In genomic region chr4:184409502-184409901, GRCh38 we compare ENCODE assay signal across 15 cellular contexts.
DNase-seq lines count a peak whose midpoint lies in the region; ATAC-seq, FAIRE-seq and TF ChIP-seq lines count a peak whose summit lies in the region.
"Had no signal": no experiment of that assay in that cellular context is flagged by ENCODE, and none has a peak within 500 bp of the region (broad histone marks: within the 10 kb centered on the region; RNA-seq: fewer than 3 reads in every experiment).

No MANE protein-coding gene starts in this region.

- no peak for TF ChIP-seq RAD21 in K562 (CRISPR knock-in tag; conservative IDR thresholded peaks at IDR 0.05 in 1 of 2, IDR thresholded peaks at IDR 0.05 in 1 of 2)

- H3K4me1 ChIP-seq in MM.1S (ENCODE audit: low read length) (peaks cover 64% of the 10 kb centered on the region), K562 (replicated peaks in 1 of 2; ENCODE audit: control insufficient read depth in 2 of 2, insufficient read depth in 2 of 2, low read length in 2 of 2) (peaks cover 16 to 25% of the 10 kb centered on the region in 2 experiments; a peak in 3 of 5 replicates), spleen (peaks cover 28 to 94% (median 65%) of the 10 kb centered on the region in 6 donors)

- no peaks in the 10 kb centered on the region for H3K27me3 Mint-ChIP-seq in activated naive CD4-positive, alpha-beta T cell treated with anti-CD3 and anti-CD28 coated beads for 36 hours (ENCODE audit: low read depth)

- no peak for FAIRE-seq in K562 (lab: Jason Lieb, UNC)
- FAIRE-seq: frontal cortex, urothelium cell line had no signal

- H4K20me1 ChIP-seq in MM.1S (ENCODE audit: insufficient read depth, low read length), result no peaks in the 10 kb centered on the region
- H4K20me1 ChIP-seq in K562 (replicated peaks; ENCODE audit: control insufficient read depth, insufficient read depth, low read length), result no peaks in the 10 kb centered on the region

- H3K79me2 ChIP-seq in MM.1S (ENCODE audit: low read length) (peaks cover 77% of the 10 kb centered on the region), K562 (ENCODE audit: control insufficient read depth, insufficient read depth, low read length) (no peaks in the 10 kb centered on the region)

- H3K27ac Mint-ChIP-seq in activated naive CD4-positive, alpha-beta T cell treated with anti-CD3 and anti-CD28 coated beads, Interleukin-2, amount 50 U/mL, for 72 hours, result peak overlapping the region; percentile 68 to 81
- H3K27ac Mint-ChIP-seq in activated naive CD4-positive, alpha-beta T cell treated with anti-CD3 and anti-CD28 coated beads for 36 hours, result no peak overlapping the region

- H3K4me3 ChIP-seq in MM.1S (ENCODE audit: low read length) (peak overlapping the region; percentile 34), K562 (no peak overlapping the region), spleen (peak overlapping the region in 1 of 8 donors; percentile 20)

- H3K36me3 Mint-ChIP-seq in activated naive CD4-positive, alpha-beta T cell treated with anti-CD3 and anti-CD28 coated beads, Interleukin-2, amount 50 U/mL, for 72 hours, result peaks cover 38 to 60% of the 10 kb centered on the region in 2 donors
- H3K36me3 Mint-ChIP-seq in activated naive CD4-positive, alpha-beta T cell treated with anti-CD3 and anti-CD28 coated beads for 36 hours (ENCODE audit: low read depth), result peaks cover 36% of the 10 kb centered on the region

- no peak overlapping the region for H2AFZ ChIP-seq in MM.1S (ENCODE audit: low read length)
- H2AFZ ChIP-seq in K562 (ENCODE audit: low read depth, low read length), result no peak overlapping the region

- 85% methylated on average over 9 of the region's 9 CpGs for WGBS in K562 (ENCODE audit: insufficient coverage, low coverage, missing lambda C conversion rate)
- 63 to 80% (median 72%) methylated on average over 9 of the region's 9 CpGs for WGBS in spleen, 5 donors

- no peak overlapping the region for H3K4me3 Mint-ChIP-seq in activated naive CD4-positive, alpha-beta T cell treated with anti-CD3 and anti-CD28 coated beads for 36 hours

- in situ Hi-C loops in K562 (cut with MboI), result no loop called here

- H3K9me1 ChIP-seq in K562 (ENCODE audit: control insufficient read depth, insufficient read depth, low read length), result no peaks in the 10 kb centered on the region

- intact Hi-C loops in activated naive CD4-positive, alpha-beta T cell treated with anti-CD3 and anti-CD28 coated beads for 36 hours (cut with micrococcal nuclease), result loop anchor here (2.0 kb wide), 3 partner anchors 27 to 125 kb away; no protein-coding TSS in a partner anchor
- intact Hi-C loops in K562 (cut with micrococcal nuclease), result no loop called here
- intact Hi-C loops in spleen (cut with DNase I; ENCODE audit: low total_unique reads), result no loop called here

- no peak for DNase-seq in activated naive CD4-positive, alpha-beta T cell treated with anti-CD3 and anti-CD28 coated beads, Interleukin-2, amount 50 U/mL, for 72 hours (ENCODE audit: low spot score in 2 of 2)
- DNase-seq in activated naive CD4-positive, alpha-beta T cell treated with anti-CD3 and anti-CD28 coated beads for 36 hours, result no peak
- no peak for DNase-seq in MM.1S
- no peak for DNase-seq in K562 (ENCODE audit: extremely low read depth in 1 of 4, low spot score in 3 of 4)
- DNase-seq in spleen, result no peak
- DNase-seq in glomerular visceral epithelial cell (ENCODE audit: extremely low spot score), result no peak
- no peak for DNase-seq in DMS 273 treated with DMSO at 0.1 percent for 48 hours (lab: John Stamatoyannopoulos, UW)
- DNase-seq: caudate nucleus, DMS153, NCI-H1048, occipital lobe, T1000 had no signal

- H3K27me3 ChIP-seq in MM.1S (replicated peaks; ENCODE audit: insufficient read depth, low read length) (no peaks in the 10 kb centered on the region), K562 (ENCODE audit: control insufficient read depth in 2 of 2, insufficient read depth in 2 of 2, low read length in 2 of 2) (no peaks in the 10 kb centered on the region), spleen (replicated peaks in 1 of 7) (no peaks in the 10 kb centered on the region)

- no peaks in the 10 kb centered on the region for H3K9me2 ChIP-seq in MM.1S (replicated peaks; ENCODE audit: insufficient read depth, low read length)

- BruUV-seq in K562 (replicated peaks; lab: Mats Ljungman, UMichigan), result no TSS peak

- TF ChIP-seq POLR2A in K562 (conservative IDR thresholded peaks at IDR 0.05), result no peak
- no peak for TF ChIP-seq POLR2A in spleen (IDR thresholded peaks at IDR 0.05)

- peaks cover 54% of the 10 kb centered on the region for H3K4me1 Mint-ChIP-seq in activated naive CD4-positive, alpha-beta T cell treated with anti-CD3 and anti-CD28 coated beads for 36 hours (ENCODE audit: low read depth)

- H3K9ac ChIP-seq in MM.1S (ENCODE audit: low read length) (peak overlapping the region; percentile 68), K562 (ENCODE audit: insufficient read depth in 1 of 2, low read depth in 2 of 2, low read length in 2 of 2) (no peak overlapping the region)

- no peaks in the 10 kb centered on the region for H3K9me3 Mint-ChIP-seq in activated naive CD4-positive, alpha-beta T cell treated with anti-CD3 and anti-CD28 coated beads, Interleukin-2, amount 50 U/mL, for 72 hours
- H3K9me3 Mint-ChIP-seq in activated naive CD4-positive, alpha-beta T cell treated with anti-CD3 and anti-CD28 coated beads for 36 hours, result no peaks in the 10 kb centered on the region

- ATAC-seq in activated naive CD4-positive, alpha-beta T cell treated with anti-CD3 and anti-CD28 coated beads, Interleukin-2, amount 50 U/mL, for 72 hours, result peak in 1 of 2 donors; percentile 13
- ATAC-seq in K562 (no peak), GM19467 (IDR thresholded peaks at IDR 0.05; ENCODE audit: unreplicated experiment) (no peak)

- TF ChIP-seq EP300 in K562 (IDR thresholded peaks at IDR 0.05; ENCODE audit: low read length), result no peak

- POLR2A ChIA-PET in K562 (lab: Yijun Ruan, JAX), result interaction anchor here (0.6 to 1.0 kb wide), 3 partner anchors 10 to 1269 kb away, joined by 3 read pairs; no protein-coding TSS in a partner anchor

- H3K4me2 ChIP-seq in MM.1S (ENCODE audit: low read depth, low read length) (peak overlapping the region; percentile 57), K562 (ENCODE audit: insufficient read depth, low read length) (no peak overlapping the region)

- CTCF ChIA-PET in activated naive CD4-positive, alpha-beta T cell treated with anti-CD3 and anti-CD28 coated beads for 36 hours (lab: Charles Lee), result interaction anchor here (0.6 to 0.9 kb wide), 5 partner anchors 8 to 685 kb away, joined by 3 to 5 read pairs (median 3); no protein-coding TSS in a partner anchor
- CTCF ChIA-PET in K562 (lab: Yijun Ruan, JAX; ENCODE audit: low intra/inter-chr PET ratio), result no interaction called here

- H3K36me3 ChIP-seq in MM.1S (replicated peaks; ENCODE audit: insufficient read depth, low read length) (peaks cover 24% of the 10 kb centered on the region; the same call in 1 of the 2 replicates), K562 (ENCODE audit: control insufficient read depth, insufficient read depth, low read length) (peaks cover 11% of the 10 kb centered on the region; the same call in 2 of the 3 replicates), spleen (peaks cover 0 to 96% (median 52%) of the 10 kb centered on the region in 6 donors)

- H3F3A ChIP-seq in MM.1S (ENCODE audit: insufficient read depth, low read length), result peaks cover 54% of the 10 kb centered on the region

- H3K9me3 ChIP-seq in MM.1S (replicated peaks; ENCODE audit: insufficient read depth, low read length) (no peaks in the 10 kb centered on the region; the same call in 1 of the 2 replicates), K562 (replicated peaks; ENCODE audit: control insufficient read depth, insufficient read depth, low read depth, low read length) (no peaks in the 10 kb centered on the region), spleen (no peaks in the 10 kb centered on the region)

- H3K27ac ChIP-seq in MM.1S (ENCODE audit: low read length) (peak overlapping the region; percentile 86), K562 (ENCODE audit: extremely low read depth, low read depth, low read length) (no peak overlapping the region), spleen (peak overlapping the region in 7 of 8 donors; percentile 39 to 81 (median 70))

- TF ChIP-seq CTCF in MM.1S (IDR thresholded peaks at IDR 0.05; ENCODE audit: low read length), result no peak
- no peak for TF ChIP-seq CTCF in K562 (IDR thresholded peaks at IDR 0.05 in 2 of 3, conservative IDR thresholded peaks at IDR 0.05 in 1 of 3; ENCODE audit: insufficient read depth in 2 of 3, low read depth in 1 of 3, low read length in 3 of 3)
- no peak for TF ChIP-seq CTCF in spleen (IDR thresholded peaks at IDR 0.05 in 8 of 11, conservative IDR thresholded peaks at IDR 0.05 in 3 of 11)

TF ChIP-seq in K562, 482 proteins besides CTCF, POLR2A, EP300 and RAD21:
- TF ChIP-seq ZNF121 (CRISPR knock-in tag; conservative IDR thresholded peaks at IDR 0.05), result peak; percentile 24; the same call in 1 of the 2 replicates
- no peak for TF ChIP-seq ZZZ3 (IDR thresholded peaks at IDR 0.05)
